Comparison of ENCODE assay signal across 10 cellular contexts in genomic region chr7:6258440-6259182, GRCh38. TPM values are rescaled to one million over a fixed set of nuclear protein-coding genes. Genes with fewer than 3 reads are reported as not detected.
DNase-seq lines count a peak whose midpoint lies in the region; ATAC-seq and TF ChIP-seq lines count a peak whose summit lies in the region.
"Had no signal": no experiment of that assay in that cellular context is flagged by ENCODE, and none has a peak within 500 bp of the region (broad histone marks: within the 10 kb centered on the region; RNA-seq: fewer than 3 reads in every experiment).

No MANE protein-coding gene starts in this region.

- no peaks in the 10 kb centered on the region for H3K27me3 Mint-ChIP-seq in HFFc6 (ENCODE audit: insufficient read depth)

- no peaks in the 10 kb centered on the region for H3K36me3 ChIP-seq in transverse colon

- H3K4me3 ChIP-seq in transverse colon: no peak overlapping the region

- WGBS in transverse colon (ENCODE audit: low coverage in 1 of 2), 2 donors: 54 to 66% methylated on average over 5 of the region's 5 CpGs

- no peak for ATAC-seq in GM21825 (IDR thresholded peaks at IDR 0.05; ENCODE audit: unreplicated experiment)

- peaks cover 94% of the 10 kb centered on the region for H3K4me1 Mint-ChIP-seq in HFFc6 (ENCODE audit: low read depth)

- peak overlapping the region; percentile 44 to 68 (median 62) for H3K27ac ChIP-seq in transverse colon

- no peaks in the 10 kb centered on the region for H3K9me3 Mint-ChIP-seq in HFFc6
- H3K9me3 Mint-ChIP-seq: activated CD4-positive, alpha-beta memory T cell treated with anti-CD3 and anti-CD28 coated beads for 36 hours had no signal

- no peaks in the 10 kb centered on the region for H3K36me3 Mint-ChIP-seq in HFFc6 (ENCODE audit: low read depth)
- H3K36me3 Mint-ChIP-seq: activated CD4-positive, alpha-beta memory T cell treated with anti-CD3 and anti-CD28 coated beads for 36 hours had no signal

- no peaks in the 10 kb centered on the region for H3K9me3 ChIP-seq in transverse colon

- DNase-seq in HFFc6 (peak; percentile 84), amniotic epithelial cell (ENCODE audit: low read depth) (peak; percentile 50), iris pigment epithelial cell (ENCODE audit: low read depth) (peak; percentile 92), transverse colon (no peak), islet precursor cell (no peak)
- DNase-seq in stimulated activated naive CD4-positive, alpha-beta T cell treated with Interleukin-2 at 50 U/mL for 16 hours (lab: John Stamatoyannopoulos, UW): no peak
- DNase-seq: activated CD4-positive, alpha-beta memory T cell treated with anti-CD3 and anti-CD28 coated beads for 36 hours; effector CD4-positive, alpha-beta T cell; NCI-H226 had no signal

- intact Hi-C loops in transverse colon (cut with DNase I; ENCODE audit: low total_unique reads): no loop called here

- peak overlapping the region; percentile 74 for H3K4me3 Mint-ChIP-seq in HFFc6
- H3K4me3 Mint-ChIP-seq: activated CD4-positive, alpha-beta memory T cell treated with anti-CD3 and anti-CD28 coated beads for 36 hours had no signal

- TF ChIP-seq CTCF in HFFc6 (IDR thresholded peaks at IDR 0.05) (no peak), transverse colon (IDR thresholded peaks at IDR 0.05) (no peak)

- no peak for TF ChIP-seq EP300 in transverse colon (IDR thresholded peaks at IDR 0.05; ENCODE audit: low read depth)

- no peak for TF ChIP-seq POLR2A in transverse colon (IDR thresholded peaks at IDR 0.05)

- no peaks in the 10 kb centered on the region for H3K27me3 ChIP-seq in transverse colon

- H3K4me1 ChIP-seq in transverse colon: peaks cover 5 to 49% (median 13%) of the 10 kb centered on the region in 4 donors

- H3K27ac Mint-ChIP-seq in HFFc6: peak overlapping the region; percentile 94
- H3K27ac Mint-ChIP-seq: activated CD4-positive, alpha-beta memory T cell treated with anti-CD3 and anti-CD28 coated beads for 36 hours had no signal

- in situ Hi-C loops in transverse colon (cut with MboI; ENCODE audit: low pct_ligation_motif_present in 1 of 4, low pct_unique_long_range_greater_than_20kb in 1 of 4, low sequenced_read_pairs in 3 of 4): no loop called here

RNA-seq across cellular contexts. Expression of gene CYTH3, which starts 13.8 kb away (rescaled TPM):
- 10 to 100 TPM; 38.6 to 53.6 (median 47.9) TPM for total RNA-seq in HFFc6 (2021; fragmentation: NEBNext Ultra II Directional; extraction: Animal tissue kit (Norgen Biotek cat#: 25700))
- total RNA-seq in transverse colon: 10 to 100 TPM; 15.0 to 25.4 (median 19.4) TPM

Comparison
In these comparisons a context has a peak if more than half of its experiments do, and no peak if none do; other contexts are left out.
1. DNase-seq: peak in HFFc6 (single experiment), amniotic epithelial cell (single experiment) and iris pigment epithelial cell (single experiment); none in transverse colon (single experiment), stimulated activated naive CD4-positive, alpha-beta T cell treated with Interleukin-2 at 50 U/mL for 16 hours (single experiment) and islet precursor cell (single experiment).